ENCODE assay signal across 13 cellular contexts in genomic region chr9:68335935-68336334, GRCh38. TPM values are rescaled to one million over a fixed set of nuclear protein-coding genes. Genes with fewer than 3 reads are reported as not detected.
"Had no signal": no experiment of that assay in that cellular context is flagged by ENCODE, and none has a peak within 500 bp of the region (broad histone marks: within the 10 kb centered on the region; RNA-seq: fewer than 3 reads in every experiment).

No MANE protein-coding gene starts in this region.

RNA-seq across cellular contexts. Expression of gene PGM5, which starts 20.5 kb away (rescaled TPM):
- total RNA-seq: naive thymus-derived CD8-positive, alpha-beta T cell had no signal

RNA-seq across cellular contexts. Expression of gene FOXD4L3, which starts 33.3 kb away (rescaled TPM):
- total RNA-seq: cerebellum, esophagus mucosa, gastrocnemius medialis, glomerular endothelial cell, left lobe of liver, mesenteric fat pad, myocyte, neural crest cell, osteoblast, sciatic nerve, transverse colon, upper lobe of right lung had no signal
